In genomic region chr3:37465174-37465573, GRCh38 we compare ENCODE assay signal across 2 cellular contexts.
TF ChIP-seq lines count a peak whose summit lies in the region.

No MANE protein-coding gene starts in this region.

TF ChIP-seq in WTC11, 78 proteins besides CTCF, POLR2A, EP300 and RAD21 (continued from another document):
- no peak for TF ChIP-seq MLX (CRISPR knock-in tag; IDR thresholded peaks at IDR 0.05)
- TF ChIP-seq EMX1 (CRISPR knock-in tag; IDR thresholded peaks at IDR 0.05) = no peak
- no peak for TF ChIP-seq CREM (CRISPR knock-in tag; IDR thresholded peaks at IDR 0.05)
- no peak for TF ChIP-seq NFE2L1 (CRISPR knock-in tag; IDR thresholded peaks at IDR 0.05)
- no peak for TF ChIP-seq ZNF416 (CRISPR knock-in tag; IDR thresholded peaks at IDR 0.05)
- no peak for TF ChIP-seq ZNF317 (CRISPR knock-in tag; IDR thresholded peaks at IDR 0.05; ENCODE audit: borderline replicate concordance, low read depth)
- TF ChIP-seq NR1H2 (CRISPR knock-in tag; IDR thresholded peaks at IDR 0.05) = no peak
- TF ChIP-seq IRF2 (CRISPR knock-in tag; IDR thresholded peaks at IDR 0.05; ENCODE audit: borderline replicate concordance, low read depth) = no peak
- TF ChIP-seq NFYB (CRISPR knock-in tag; conservative IDR thresholded peaks at IDR 0.05; ENCODE audit: low read depth) = no peak
- no peak for TF ChIP-seq SP1 (CRISPR knock-in tag; conservative IDR thresholded peaks at IDR 0.05)
- TF ChIP-seq ARID4B (CRISPR knock-in tag; IDR thresholded peaks at IDR 0.05; ENCODE audit: borderline replicate concordance) = no peak
- TF ChIP-seq E2F1 (CRISPR knock-in tag; IDR thresholded peaks at IDR 0.05) = no peak
- no peak for TF ChIP-seq PRRX2 (CRISPR knock-in tag; IDR thresholded peaks at IDR 0.05)

TF ChIP-seq in H1, 55 proteins besides CTCF, POLR2A, EP300 and RAD21 (continued from another document):
- TF ChIP-seq KDM5A (IDR thresholded peaks at IDR 0.05; ENCODE audit: low read length) = no peak
- no peak for TF ChIP-seq CBX5 (IDR thresholded peaks at IDR 0.05; ENCODE audit: low read depth, low read length)
- TF ChIP-seq KDM1A (IDR thresholded peaks at IDR 0.05; ENCODE audit: borderline replicate concordance, low read length) = no peak
- no peak for TF ChIP-seq TEAD4 (IDR thresholded peaks at IDR 0.05; ENCODE audit: low read depth, low read length)
- no peak for TF ChIP-seq ASH2L (IDR thresholded peaks at IDR 0.05; ENCODE audit: low read length)
